1 cellular context compared by ENCODE assay signal in genomic region chr17:933168-934083, GRCh38.
TF ChIP-seq lines count a peak whose summit lies in the region.

No MANE protein-coding gene starts in this region.

TF ChIP-seq in HEK293, 187 proteins besides CTCF, POLR2A, EP300 and RAD21 (continued from another document):
- TF ChIP-seq, protein P1, sequence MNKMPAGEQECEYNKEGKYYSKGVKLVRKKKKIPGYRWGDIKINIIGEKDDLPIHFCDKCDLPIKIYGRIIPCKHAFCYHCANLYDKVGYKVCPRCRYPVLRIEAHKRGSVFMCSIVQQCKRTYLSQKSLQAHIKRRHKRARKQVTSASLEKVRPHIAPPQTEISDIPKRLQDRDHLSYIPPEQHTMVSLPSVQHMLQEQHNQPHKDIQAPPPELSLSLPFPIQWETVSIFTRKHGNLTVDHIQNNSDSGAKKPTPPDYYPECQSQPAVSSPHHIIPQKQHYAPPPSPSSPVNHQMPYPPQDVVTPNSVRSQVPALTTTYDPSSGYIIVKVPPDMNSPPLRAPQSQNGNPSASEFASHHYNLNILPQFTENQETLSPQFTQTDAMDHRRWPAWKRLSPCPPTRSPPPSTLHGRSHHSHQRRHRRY (tag by site-specific recombination; IDR thresholded peaks at IDR 0.05), result 0 out of 2 replicates have a peak, but pooled peaks have one; percentile 60
- TF ChIP-seq SP7 (tag by site-specific recombination; IDR thresholded peaks at IDR 0.05) (peak; percentile 98), ZNF555 (tag by site-specific recombination; conservative IDR thresholded peaks at IDR 0.05) (no peak), ZNF561 (tag by site-specific recombination; IDR thresholded peaks at IDR 0.05; ENCODE audit: borderline replicate concordance) (0 out of 2 replicates have a peak, but pooled peaks have one; percentile 26), ZNF48 (tag by site-specific recombination; IDR thresholded peaks at IDR 0.05) (no peak), ZBTB48 (tag by site-specific recombination; IDR thresholded peaks at IDR 0.05) (peak; percentile 45; the same call in 1 of the 2 replicates), SALL2 (tag by site-specific recombination; IDR thresholded peaks at IDR 0.05; ENCODE audit: borderline replicate concordance) (no peak), ZNF24 (tag by site-specific recombination; IDR thresholded peaks at IDR 0.05) (peak; percentile 95), ZNF521 (tag by site-specific recombination; IDR thresholded peaks at IDR 0.05) (no peak), ZNF16 (tag by site-specific recombination; IDR thresholded peaks at IDR 0.05; ENCODE audit: low read depth) (no peak), PRDM1 (tag by site-specific recombination; IDR thresholded peaks at IDR 0.05) (peak; percentile 95)
- TF ChIP-seq, protein P2, sequence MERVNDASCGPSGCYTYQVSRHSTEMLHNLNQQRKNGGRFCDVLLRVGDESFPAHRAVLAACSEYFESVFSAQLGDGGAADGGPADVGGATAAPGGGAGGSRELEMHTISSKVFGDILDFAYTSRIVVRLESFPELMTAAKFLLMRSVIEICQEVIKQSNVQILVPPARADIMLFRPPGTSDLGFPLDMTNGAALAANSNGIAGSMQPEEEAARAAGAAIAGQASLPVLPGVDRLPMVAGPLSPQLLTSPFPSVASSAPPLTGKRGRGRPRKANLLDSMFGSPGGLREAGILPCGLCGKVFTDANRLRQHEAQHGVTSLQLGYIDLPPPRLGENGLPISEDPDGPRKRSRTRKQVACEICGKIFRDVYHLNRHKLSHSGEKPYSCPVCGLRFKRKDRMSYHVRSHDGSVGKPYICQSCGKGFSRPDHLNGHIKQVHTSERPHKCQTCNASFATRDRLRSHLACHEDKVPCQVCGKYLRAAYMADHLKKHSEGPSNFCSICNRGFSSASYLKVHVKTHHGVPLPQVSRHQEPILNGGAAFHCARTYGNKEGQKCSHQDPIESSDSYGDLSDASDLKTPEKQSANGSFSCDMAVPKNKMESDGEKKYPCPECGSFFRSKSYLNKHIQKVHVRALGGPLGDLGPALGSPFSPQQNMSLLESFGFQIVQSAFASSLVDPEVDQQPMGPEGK (tag by site-specific recombination; IDR thresholded peaks at IDR 0.05), result peak; percentile 91
TF ChIP-seq in HEK293: peak in this region for 72.
